ENCODE assay signal across 21 cellular contexts in the genomic region with DNA sequence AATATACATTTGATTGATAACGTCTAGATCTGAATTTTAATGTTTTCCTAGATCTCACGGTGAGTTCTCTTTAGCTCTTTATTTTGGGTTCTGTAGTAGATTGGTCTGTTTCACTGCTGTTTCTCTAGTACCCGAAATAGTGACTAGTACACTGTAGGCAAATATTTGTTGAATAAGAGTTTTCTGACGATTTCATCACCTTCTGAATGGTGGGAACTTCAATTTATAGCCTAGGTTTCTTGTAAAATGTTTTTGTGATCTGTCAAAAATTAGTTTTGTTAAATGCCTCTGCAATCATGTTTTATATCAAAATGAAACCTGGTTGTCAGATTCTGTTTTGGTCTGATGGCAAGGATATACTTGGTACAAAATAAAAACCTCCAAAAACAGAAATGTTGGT. TPM values are rescaled to one million over a fixed set of nuclear protein-coding genes. Genes with fewer than 3 reads are reported as not detected.
DNase-seq lines count a peak whose midpoint lies in the region; ATAC-seq and TF ChIP-seq lines count a peak whose summit lies in the region.
"Had no signal": no experiment of that assay in that cellular context is flagged by ENCODE, and none has a peak within 500 bp of the region (broad histone marks: within the 10 kb centered on the region; RNA-seq: fewer than 3 reads in every experiment).

No MANE protein-coding gene starts in this region.

- H3K9me3 ChIP-seq in thoracic aorta (no peaks in the 10 kb centered on the region), esophagus squamous epithelium (no peaks in the 10 kb centered on the region)
- H3K9me3 ChIP-seq: SJCRH30 had no signal

- H3K4me3 ChIP-seq in thoracic aorta (peak overlapping the region; percentile 47), esophagus squamous epithelium (no peak overlapping the region)
- H3K4me3 ChIP-seq: cardiac muscle cell, PC-9, SJCRH30, skin epidermis had no signal

- intact Hi-C loops in esophagus squamous epithelium (cut with DNase I), result loop anchor here (10.0 kb wide), 1 partner anchor 577 kb away; a partner anchor contains a TSS
- intact Hi-C loops in posterior vena cava (cut with DNase I), result no loop called here

- H3K27ac ChIP-seq in thoracic aorta, result peak overlapping the region in 1 of 2 donors; percentile 57
- H3K27ac ChIP-seq in esophagus squamous epithelium, result peak overlapping the region in 1 of 4 donors; percentile 55
- H3K27ac ChIP-seq: cardiac muscle cell, PC-9, SJCRH30 had no signal

- no peaks in the 10 kb centered on the region for H3K27me3 ChIP-seq in thoracic aorta (replicated peaks; ENCODE audit: insufficient read depth)
- no peaks in the 10 kb centered on the region for H3K27me3 ChIP-seq in esophagus squamous epithelium
- H3K27me3 ChIP-seq: cardiac muscle cell, SJCRH30 had no signal

- ATAC-seq in activated T-cell treated with anti-CD3 and anti-CD28 coated beads, Interleukin-2, amount 50 U/mL, for 4 hours, result no peak
- ATAC-seq in thoracic aorta (ENCODE audit: insufficient number of reproducible peaks, low FRiP score, low read depth), result no peak
- ATAC-seq: HCT116 had no signal

- H3K4me1 Mint-ChIP-seq in activated T-cell treated with anti-CD3 and anti-CD28 coated beads, Interleukin-2, amount 50 U/mL, for 4 hours (ENCODE audit: low read depth), result peaks cover 79% of the 10 kb centered on the region
- H3K4me1 Mint-ChIP-seq in activated naive CD8-positive, alpha-beta T cell (ENCODE audit: low read depth), result peaks cover 85% of the 10 kb centered on the region
- H3K4me1 Mint-ChIP-seq in immature natural killer cell (peaks cover 43 to 97% of the 10 kb centered on the region in 2 donors), progenitor cell of endocrine pancreas (ENCODE audit: low read depth) (peaks cover 1% of the 10 kb centered on the region)

- TF ChIP-seq POLR2A in esophagus squamous epithelium (IDR thresholded peaks at IDR 0.05), result no peak

- no peaks in the 10 kb centered on the region for H3K9me3 Mint-ChIP-seq in activated T-cell treated with anti-CD3 and anti-CD28 coated beads, Interleukin-2, amount 50 U/mL, for 4 hours
- H3K9me3 Mint-ChIP-seq in activated naive CD8-positive, alpha-beta T cell (ENCODE audit: low read depth), result no peaks in the 10 kb centered on the region
- H3K9me3 Mint-ChIP-seq in immature natural killer cell, result no peaks in the 10 kb centered on the region
- no peaks in the 10 kb centered on the region for H3K9me3 Mint-ChIP-seq in progenitor cell of endocrine pancreas (ENCODE audit: low read depth)
- H3K9me3 Mint-ChIP-seq: type B pancreatic cell had no signal

- H3K4me3 Mint-ChIP-seq in activated T-cell treated with anti-CD3 and anti-CD28 coated beads, Interleukin-2, amount 50 U/mL, for 4 hours, result peak overlapping the region; percentile 22
- H3K4me3 Mint-ChIP-seq in activated naive CD8-positive, alpha-beta T cell, result peak overlapping the region; percentile 44
- H3K4me3 Mint-ChIP-seq in immature natural killer cell (no peak overlapping the region), progenitor cell of endocrine pancreas (ENCODE audit: low read depth) (no peak overlapping the region)
- H3K4me3 Mint-ChIP-seq: type B pancreatic cell had no signal

- peaks cover 38% of the 10 kb centered on the region for H3K36me3 Mint-ChIP-seq in activated T-cell treated with anti-CD3 and anti-CD28 coated beads, Interleukin-2, amount 50 U/mL, for 4 hours (ENCODE audit: insufficient read depth)
- H3K36me3 Mint-ChIP-seq in activated naive CD8-positive, alpha-beta T cell, result peaks cover 20% of the 10 kb centered on the region
- peaks cover 21 to 38% (median 26%) of the 10 kb centered on the region in 3 donors for H3K36me3 Mint-ChIP-seq in immature natural killer cell
- H3K36me3 Mint-ChIP-seq in progenitor cell of endocrine pancreas (ENCODE audit: insufficient read depth), result peaks cover 20% of the 10 kb centered on the region

- WGBS in esophagus squamous epithelium, 2 donors, result 63% methylated on average over 4 of the region's 4 CpGs

- TF ChIP-seq CTCF in thoracic aorta (IDR thresholded peaks at IDR 0.05) (no peak), esophagus squamous epithelium (IDR thresholded peaks at IDR 0.05) (no peak), progenitor cell of endocrine pancreas (IDR thresholded peaks at IDR 0.05; ENCODE audit: unreplicated experiment) (no peak)

- no peak for DNase-seq in activated T-cell treated with anti-CD3 and anti-CD28 coated beads, Interleukin-2, amount 50 U/mL, for 4 hours
- no peak for DNase-seq in activated T-cell treated with anti-CD3 and anti-CD28 coated beads, Interleukin-2, amount 50 U/mL, for 48 hours
- DNase-seq in immature natural killer cell (no peak), thoracic aorta (ENCODE audit: low spot score) (no peak), esophagus squamous epithelium (lab: John Stamatoyannopoulos, UW) (no peak), posterior vena cava (ENCODE audit: low spot score) (no peak), progenitor cell of endocrine pancreas (ENCODE audit: low spot score, unreplicated experiment) (no peak)
- DNase-seq: activated CD4-positive, CD25-positive, alpha-beta regulatory T cell treated with anti-CD3 and anti-CD28 coated beads, Interleukin-2, amount 50 U/mL, for 72 hours; activated CD8-positive, alpha-beta memory T cell treated with anti-CD3 and anti-CD28 coated beads, Interleukin-2, amount 50 U/mL, for 4 hours; kidney glomerular epithelial cell; NCI-H1105; NCI-H2107; NCI-H526 treated with DMSO at 0.1 percent for 48 hours; PC-9; SJCRH30; T1000 had no signal

- H3K36me3 ChIP-seq in thoracic aorta (no peaks in the 10 kb centered on the region), esophagus squamous epithelium (peaks cover 1 to 100% (median 3%) of the 10 kb centered on the region in 3 donors)

- no peaks in the 10 kb centered on the region for H3K27me3 Mint-ChIP-seq in activated T-cell treated with anti-CD3 and anti-CD28 coated beads, Interleukin-2, amount 50 U/mL, for 4 hours (ENCODE audit: low read depth)
- H3K27me3 Mint-ChIP-seq in activated naive CD8-positive, alpha-beta T cell, result no peaks in the 10 kb centered on the region
- H3K27me3 Mint-ChIP-seq in immature natural killer cell (ENCODE audit: low read depth in 3 of 3), result peaks cover 0 to 4% (median 3%) of the 10 kb centered on the region in 3 donors
- H3K27me3 Mint-ChIP-seq in progenitor cell of endocrine pancreas, result no peaks in the 10 kb centered on the region
- H3K27me3 Mint-ChIP-seq: type B pancreatic cell had no signal

- peak overlapping the region; percentile 87 for H3K27ac Mint-ChIP-seq in activated naive CD8-positive, alpha-beta T cell
- peak overlapping the region in 5 of 6 donors; percentile 34 to 54 (median 44) for H3K27ac Mint-ChIP-seq in immature natural killer cell
- H3K27ac Mint-ChIP-seq in progenitor cell of endocrine pancreas, result no peak overlapping the region
- H3K27ac Mint-ChIP-seq: type B pancreatic cell had no signal

- H3K4me1 ChIP-seq in thoracic aorta (ENCODE audit: control insufficient read depth in 1 of 2, low read depth in 2 of 2) (peaks cover 33 to 49% of the 10 kb centered on the region in 2 donors), esophagus squamous epithelium (peaks cover 0 to 87% (median 11%) of the 10 kb centered on the region in 3 donors)
- H3K4me1 ChIP-seq: SJCRH30 had no signal

RNA-seq across cellular contexts. Expression of a gene that starts 10.2 kb away (rescaled TPM):
- total RNA-seq in activated T-cell treated with anti-CD3 and anti-CD28 coated beads, Interleukin-2, amount 50 U/mL, for 4 hours, result 10 to 100 TPM; 36.5 to 55.1 (median 41.3) TPM
- 100 to 1,000 TPM; 212 to 318 (median 231) TPM for polyA plus RNA-seq in immature natural killer cell
- total RNA-seq in thoracic aorta, result 10 to 100 TPM; 53.5 to 91.3 TPM
- total RNA-seq in esophagus squamous epithelium, result 100 to 1,000 TPM in 3 of 4 donors, 10 to 100 TPM in 1; 68.3 to 299 (median 171) TPM
- 10 to 100 TPM; 54.9 to 55.0 TPM for total RNA-seq in posterior vena cava
- 152 and 172 TPM in 2 replicates for total RNA-seq in progenitor cell of endocrine pancreas

RNA-seq across cellular contexts. Expression of a gene that starts 37.1 kb away (rescaled TPM):
- 10 to 100 TPM; 23.7 to 25.6 (median 24.7) TPM for total RNA-seq in activated T-cell treated with anti-CD3 and anti-CD28 coated beads, Interleukin-2, amount 50 U/mL, for 4 hours
- polyA plus RNA-seq in immature natural killer cell, result 10 to 100 TPM; 17.0 to 26.8 (median 18.3) TPM
- total RNA-seq in thoracic aorta, result 10 to 100 TPM; 19.0 to 33.2 TPM
- total RNA-seq in esophagus squamous epithelium, result 10 to 100 TPM in 3 of 4 donors, 1 to 10 TPM in 1; 7.8 to 16.8 (median 12.4) TPM
- 10 to 100 TPM; 36.3 to 38.6 TPM for total RNA-seq in posterior vena cava
- 26.8 and 29.9 TPM in 2 replicates for total RNA-seq in progenitor cell of endocrine pancreas

RNA-seq across cellular contexts. Expression of a gene that starts 37.5 kb away (rescaled TPM):
- total RNA-seq in activated T-cell treated with anti-CD3 and anti-CD28 coated beads, Interleukin-2, amount 50 U/mL, for 4 hours, result 10 to 100 TPM; 33.0 to 43.3 (median 41.8) TPM
- polyA plus RNA-seq in immature natural killer cell, result 10 to 100 TPM; 52.6 to 68.8 (median 52.8) TPM
- total RNA-seq in thoracic aorta (100 to 1,000 TPM in 1 of 2 donors, 10 to 100 TPM in 1; 41.6 to 115 TPM), esophagus squamous epithelium (10 to 100 TPM; 24.8 to 59.5 (median 43.0) TPM), posterior vena cava (10 to 100 TPM; 70.1 to 80.0 TPM), progenitor cell of endocrine pancreas (45.9 and 47.5 TPM in 2 replicates)

Comparison
In these comparisons a context has a peak if more than half of its experiments do, and no peak if none do; other contexts are left out.
1. H3K4me3 Mint-ChIP-seq: peak in activated T-cell treated with anti-CD3 and anti-CD28 coated beads, Interleukin-2, amount 50 U/mL, for 4 hours (single experiment) and activated naive CD8-positive, alpha-beta T cell (single experiment); none in immature natural killer cell (0 of 5) and progenitor cell of endocrine pancreas (single experiment).